Comparison of ENCODE assay signal across 12 cellular contexts in the genomic region with DNA sequence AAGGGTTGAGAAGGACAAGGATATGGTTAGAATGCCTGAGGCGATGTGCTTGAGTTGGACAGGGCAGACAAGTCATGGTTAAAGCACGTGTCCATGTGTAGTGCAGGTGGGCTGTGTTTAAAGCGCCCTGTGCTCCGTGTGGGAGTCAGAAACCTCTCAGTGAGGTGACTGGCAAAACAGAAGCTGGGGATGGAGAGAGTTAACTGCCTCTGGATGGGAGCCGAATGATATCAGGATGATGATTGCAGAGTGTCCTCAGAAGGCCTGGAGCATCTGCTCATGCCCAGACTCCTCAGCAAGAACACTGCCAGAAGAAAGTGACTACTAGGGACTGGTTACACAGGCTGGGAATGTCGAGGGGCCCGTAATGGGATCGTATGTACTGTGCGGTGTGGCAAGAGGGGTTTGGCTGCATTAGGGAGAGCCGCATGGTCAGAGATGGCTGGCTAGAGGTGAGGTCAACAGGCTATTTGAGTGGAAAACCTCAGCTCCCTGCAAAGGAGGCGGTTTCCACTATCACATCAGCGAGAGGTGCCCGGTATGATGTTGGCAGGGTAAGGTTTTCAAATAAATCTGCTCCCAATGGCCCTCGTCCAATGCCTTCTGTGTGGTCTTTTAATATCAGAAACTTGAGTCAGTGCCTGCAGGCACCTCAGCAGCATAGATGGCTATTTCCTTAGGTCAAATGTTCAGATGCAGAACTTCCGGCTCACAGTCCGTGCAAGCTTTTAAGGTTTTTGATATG. TPM values are rescaled to one million over a fixed set of nuclear protein-coding genes. Genes with fewer than 3 reads are reported as not detected.
DNase-seq lines count a peak whose midpoint lies in the region; ATAC-seq, FAIRE-seq and TF ChIP-seq lines count a peak whose summit lies in the region.
"Had no signal": no experiment of that assay in that cellular context is flagged by ENCODE, and none has a peak within 500 bp of the region (broad histone marks: within the 10 kb centered on the region; RNA-seq: fewer than 3 reads in every experiment).

No MANE protein-coding gene starts in this region.

- H3K4me1 Mint-ChIP-seq in GM23338: peaks cover 6% of the 10 kb centered on the region; the same call in 2 of the 3 replicates

- no peaks in the 10 kb centered on the region for H3K9me2 ChIP-seq in GM23338 (ENCODE audit: insufficient read depth)

- H3K4me3 ChIP-seq in GM23338: no peak overlapping the region
- peak overlapping the region; percentile 38 for H3K4me3 ChIP-seq in adipocyte (ENCODE audit: low read length)
- H3K4me3 ChIP-seq in gastroesophageal sphincter: no peak overlapping the region
- H3K4me3 ChIP-seq in skeletal muscle tissue (ENCODE audit: low read length in 3 of 3): peak overlapping the region; percentile 57 to 62 (median 60)
- H3K4me3 ChIP-seq in HAP-1: no peak overlapping the region

- H3K9me3 ChIP-seq in adipocyte (ENCODE audit: control insufficient read depth, low read length) (no peaks in the 10 kb centered on the region), gastroesophageal sphincter (no peaks in the 10 kb centered on the region), skeletal muscle tissue (ENCODE audit: control insufficient read depth in 3 of 3, low read length in 3 of 3) (no peaks in the 10 kb centered on the region), HAP-1 (no peaks in the 10 kb centered on the region)

- H3K4me1 ChIP-seq in GM23338 (ENCODE audit: insufficient read depth) (no peaks in the 10 kb centered on the region), adipocyte (ENCODE audit: control insufficient read depth, insufficient read depth, low read length) (peaks cover 45% of the 10 kb centered on the region), gastroesophageal sphincter (peaks cover 0 to 12% (median 0%) of the 10 kb centered on the region in 3 donors), skeletal muscle tissue (ENCODE audit: control insufficient read depth in 3 of 3, insufficient read depth in 3 of 3, low read length in 3 of 3) (peaks cover 11 to 31% (median 23%) of the 10 kb centered on the region in 3 donors), HAP-1 (no peaks in the 10 kb centered on the region)

- 71 to 74% methylated on average over 9 to 15 of the region's 16 CpGs for WGBS in gastroesophageal sphincter (ENCODE audit: low coverage in 1 of 2), 2 donors

- no peaks in the 10 kb centered on the region for H3K9me3 Mint-ChIP-seq in GM23338

- H3K27ac ChIP-seq in GM23338 (ENCODE audit: low read depth) (no peak overlapping the region), gastroesophageal sphincter (no peak overlapping the region), skeletal muscle tissue (ENCODE audit: low read depth, low read length) (peak overlapping the region; percentile 89)

- TF ChIP-seq POLR2A in gastroesophageal sphincter (IDR thresholded peaks at IDR 0.05): no peak
- TF ChIP-seq POLR2A in GM12891 (IDR thresholded peaks at IDR 0.05; ENCODE audit: low read depth, low read length): no peak

- 0 out of 2 replicates have a peak overlapping the region, but pooled peaks have one; percentile 49 for H2AFZ ChIP-seq in GM23338

- no peak overlapping the region for H3K4me3 Mint-ChIP-seq in GM23338

- H3K27me3 ChIP-seq in GM23338 (ENCODE audit: insufficient read depth): no peaks in the 10 kb centered on the region
- no peaks in the 10 kb centered on the region for H3K27me3 ChIP-seq in adipocyte (replicated peaks; ENCODE audit: control insufficient read depth, insufficient read depth, low read length)
- H3K27me3 ChIP-seq in gastroesophageal sphincter: no peaks in the 10 kb centered on the region
- H3K27me3 ChIP-seq in skeletal muscle tissue (ENCODE audit: control insufficient read depth in 3 of 3, insufficient read depth in 3 of 3, low read length in 3 of 3): no peaks in the 10 kb centered on the region
- H3K27me3 ChIP-seq in HAP-1 (ENCODE audit: low read depth): no peaks in the 10 kb centered on the region

- H3K9ac ChIP-seq in adipocyte (ENCODE audit: low read length) (no peak overlapping the region), skeletal muscle tissue (ENCODE audit: low read depth in 1 of 3, low read length in 3 of 3) (peak overlapping the region; percentile 41 to 71 (median 66))

- no peaks in the 10 kb centered on the region for H4K20me1 ChIP-seq in GM23338 (replicated peaks; ENCODE audit: insufficient read depth)

- TF ChIP-seq CTCF in GM23338 (conservative IDR thresholded peaks at IDR 0.05; ENCODE audit: low read depth in 2 of 2) (no peak), gastroesophageal sphincter (IDR thresholded peaks at IDR 0.05) (no peak)

- no peak overlapping the region; the same call in 1 of the 2 replicates for H3K27ac Mint-ChIP-seq in GM23338

- no peaks in the 10 kb centered on the region for H3K79me2 ChIP-seq in GM23338 (replicated peaks; ENCODE audit: insufficient read depth)

- no peaks in the 10 kb centered on the region for H3K36me3 Mint-ChIP-seq in GM23338 (ENCODE audit: low read depth)

- ATAC-seq in GM23338: no peak
- ATAC-seq in gastroesophageal sphincter: peak; percentile 40

- H3F3A ChIP-seq in GM23338 (replicated peaks; ENCODE audit: low read depth): no peaks in the 10 kb centered on the region

- DNase-seq in GM23338 (ENCODE audit: low spot score) (no peak), adipocyte (ENCODE audit: low read depth) (no peak), GM12891 (ENCODE audit: insufficient read length, low spot score) (no peak), inferior parietal cortex (ENCODE audit: extremely low spot score) (no peak), SHP77 treated with DMSO at 0.1 percent for 48 hours (lab: John Stamatoyannopoulos, UW) (no peak), HAP-1 (ENCODE audit: low spot score in 2 of 2) (no peak)
- DNase-seq: activated T-cell treated with anti-CD3 and anti-CD28 coated beads for 4 hours, DMS79, retina had no signal

- FAIRE-seq in GM12891 (lab: Jason Lieb, UNC): no peak
- FAIRE-seq: RCC 7860 had no signal

- H3K27me3 Mint-ChIP-seq in GM23338 (ENCODE audit: insufficient read depth, low read depth, poor library complexity): peaks cover 2% of the 10 kb centered on the region

- H3K36me3 ChIP-seq in GM23338 (ENCODE audit: insufficient read depth) (no peaks in the 10 kb centered on the region), adipocyte (ENCODE audit: control insufficient read depth, insufficient read depth, low read length, severe bottlenecking) (no peaks in the 10 kb centered on the region), gastroesophageal sphincter (no peaks in the 10 kb centered on the region), skeletal muscle tissue (ENCODE audit: control insufficient read depth in 3 of 3, insufficient read depth in 3 of 3, low read length in 3 of 3) (no peaks in the 10 kb centered on the region), HAP-1 (replicated peaks) (no peaks in the 10 kb centered on the region)

- H3K4me2 ChIP-seq in GM23338: no peak overlapping the region

- TF ChIP-seq EP300 in gastroesophageal sphincter (IDR thresholded peaks at IDR 0.05): no peak

- in situ Hi-C loops in HAP-1 (cut with MboI; ENCODE audit: low sequenced_read_pairs): no loop called here

TF ChIP-seq in GM23338, 12 proteins besides CTCF, POLR2A, EP300 and RAD21 (continues in another document):
- TF ChIP-seq EZH2phosphoT487 (IDR thresholded peaks at IDR 0.05; ENCODE audit: unreplicated experiment): no peak
- no peak for TF ChIP-seq ZNF331 (CRISPR knock-in tag; IDR thresholded peaks at IDR 0.05; ENCODE audit: low read depth)
- no peak for TF ChIP-seq CREB1 (CRISPR knock-in tag; IDR thresholded peaks at IDR 0.05; ENCODE audit: low read depth)

TF ChIP-seq in GM12891, 5 proteins besides CTCF, POLR2A, EP300 and RAD21:
- TF ChIP-seq POLR2AphosphoS5 (IDR thresholded peaks at IDR 0.05; ENCODE audit: low read depth, low read length) (no peak), TAF1 (IDR thresholded peaks at IDR 0.05; ENCODE audit: low read depth, low read length) (no peak), PAX5 (IDR thresholded peaks at IDR 0.05; ENCODE audit: insufficient read depth, low read length, severe bottlenecking) (no peak), SPI1 (IDR thresholded peaks at IDR 0.05; ENCODE audit: low read depth, low read length) (no peak), POU2F2 (IDR thresholded peaks at IDR 0.05; ENCODE audit: low read depth, low read length) (no peak)

RNA-seq across cellular contexts. Expression of gene MRC1, which starts 26.1 kb away (rescaled TPM):
- total RNA-seq in GM23338 (2014; rRNA removed; shearing (Covaris generic)): 0.04 TPM in 1 of 2 replicates, not detected in the other
- polyA plus RNA-seq in GM23338 (2016; fragmentation: Nextera tagmentation; extraction: Ambion mirVana): not detected in 2 replicates
- total RNA-seq in gastroesophageal sphincter (10 to 100 TPM in 3 of 4 donors, 1 to 10 TPM in 1; 9.8 to 88.6 (median 50.3) TPM), skeletal muscle tissue (27.1 TPM)
- 0.03 TPM for polyA plus RNA-seq in GM12891 (2012; ENCODE audit: low read depth, missing spikeins)

RNA-seq across cellular contexts. Expression of gene TMEM236, which starts 31.1 kb away (rescaled TPM):
- total RNA-seq in GM23338 (2014; rRNA removed; shearing (Covaris generic)): 0.03 and 0.04 TPM in 2 replicates
- 0.03 and 0.05 TPM in 2 replicates for polyA plus RNA-seq in GM23338 (2016; fragmentation: Nextera tagmentation; extraction: Ambion mirVana)
- total RNA-seq in gastroesophageal sphincter (1 to 10 TPM in 1 of 4 donors, under 1 TPM in 3; 0.16 to 1.6 (median 0.63) TPM), skeletal muscle tissue (under 0.01 TPM)
- 0.01 TPM for polyA plus RNA-seq in GM12891 (2012; ENCODE audit: low read depth, missing spikeins)

Comparison
In these comparisons a context has a peak if more than half of its experiments do, and no peak if none do; other contexts are left out.
1. H3K4me3 ChIP-seq: peak in adipocyte (single experiment) and skeletal muscle tissue (3 of 3); none in GM23338 (single experiment), gastroesophageal sphincter (0 of 2) and HAP-1 (single experiment).
2. RNA of gene MRC1, which starts 26.1 kb away (total RNA-seq): 9.8 to 88.6 TPM in gastroesophageal sphincter and 27.1 TPM in skeletal muscle tissue (single experiment); 0.04 TPM in GM23338; every median in the first group is over 10 times any median in the second.